ENCODE assay signal across 20 cellular contexts in the genomic region with DNA sequence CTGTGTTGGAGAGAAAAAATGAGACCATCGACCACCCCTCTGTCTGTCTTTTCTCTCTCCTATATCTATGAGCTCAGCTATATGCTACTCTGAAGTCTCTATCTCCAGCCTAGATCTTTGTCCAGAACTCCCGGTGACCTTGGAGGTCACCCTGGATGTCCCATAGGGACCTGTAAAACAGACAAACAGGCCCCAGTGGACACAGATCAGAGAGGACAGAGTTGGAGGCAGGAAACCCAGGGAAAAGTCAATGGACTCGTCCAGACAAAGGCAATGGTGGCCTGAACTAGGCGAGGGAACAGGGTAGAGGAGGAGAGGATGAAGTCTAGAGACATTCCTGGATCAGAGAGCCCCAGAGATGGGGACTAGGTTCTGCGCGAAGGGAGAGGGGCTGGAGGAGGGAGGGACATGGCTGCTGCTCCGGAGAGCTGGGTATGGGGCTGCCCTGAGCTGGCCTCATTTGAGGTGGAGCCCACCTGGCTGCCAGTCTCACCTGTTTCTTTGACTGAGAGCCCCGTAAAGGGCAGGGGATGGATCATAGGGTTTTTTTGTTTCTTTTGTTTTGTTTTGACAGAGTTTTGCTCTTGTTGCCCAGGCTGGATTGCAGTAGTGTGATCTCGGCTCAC. TPM values are rescaled to one million over a fixed set of nuclear protein-coding genes. Genes with fewer than 3 reads are reported as not detected.
DNase-seq lines count a peak whose midpoint lies in the region; ATAC-seq and TF ChIP-seq lines count a peak whose summit lies in the region.
"Had no signal": no experiment of that assay in that cellular context is flagged by ENCODE, and none has a peak within 500 bp of the region (broad histone marks: within the 10 kb centered on the region; RNA-seq: fewer than 3 reads in every experiment).

No MANE protein-coding gene starts in this region.

- no peak for DNase-seq in CD4-positive, alpha-beta T cell
- DNase-seq in T-helper 17 cell: no peak
- DNase-seq in naive thymus-derived CD8-positive, alpha-beta T cell: no peak
- DNase-seq in NCI-H446 treated with DMSO at 0.1 percent for 48 hours (lab: John Stamatoyannopoulos, UW): no peak
- DNase-seq in GM19240 (ENCODE audit: insufficient read length, low spot score): no peak
- no peak for DNase-seq in upper lobe of left lung
- DNase-seq: ACHN; AML-193; CD8-positive, alpha-beta memory T cell; DMS79 treated with DMSO at 0.1 percent for 48 hours; GM23248; NCI-H1048; NCI-H146; NCI-H2081; NCI-H524 had no signal

- TF ChIP-seq CTCF in CD4-positive, alpha-beta T cell (IDR thresholded peaks at IDR 0.05): no peak
- no peak for TF ChIP-seq CTCF in upper lobe of left lung (IDR thresholded peaks at IDR 0.05)

- POLR2A ChIA-PET in CD4-positive, alpha-beta T cell (lab: Charles Lee): interaction anchor here (0.6 to 3.4 kb wide), 2 partner anchors 10 to 149 kb away, joined by 3 to 23 read pairs; a partner anchor contains a TSS
- POLR2A ChIA-PET in naive thymus-derived CD8-positive, alpha-beta T cell (lab: Charles Lee): interaction anchor here (0.6 to 11.8 kb wide), 7 partner anchors 9 to 120 kb away, joined by 3 to 147 read pairs (median 4); a partner anchor contains a TSS

- H3K4me3 Mint-ChIP-seq in CD4-positive, alpha-beta T cell: peak overlapping the region; percentile 4
- no peak overlapping the region for H3K4me3 Mint-ChIP-seq in T-helper 17 cell
- H3K4me3 Mint-ChIP-seq in naive thymus-derived CD8-positive, alpha-beta T cell: peak overlapping the region in 3 of 10 donors; percentile 22 to 31 (median 22)

- no peaks in the 10 kb centered on the region for H3K9me3 ChIP-seq in CD4-positive, alpha-beta T cell (ENCODE audit: control insufficient read depth, low read length)
- H3K9me3 ChIP-seq in T-helper 17 cell (ENCODE audit: control insufficient read depth, low read length, poor library complexity, severe bottlenecking): no peaks in the 10 kb centered on the region
- no peaks in the 10 kb centered on the region for H3K9me3 ChIP-seq in upper lobe of left lung

- no peak for TF ChIP-seq EP300 in upper lobe of left lung (IDR thresholded peaks at IDR 0.05)

- no peak for TF ChIP-seq POLR2A in upper lobe of left lung (IDR thresholded peaks at IDR 0.05)

- intact Hi-C loops in CD4-positive, alpha-beta T cell (cut with DNase I, micrococcal nuclease): no loop called here

- H3K4me1 Mint-ChIP-seq in CD4-positive, alpha-beta T cell (ENCODE audit: low read depth): peaks cover 56% of the 10 kb centered on the region
- peaks cover 52% of the 10 kb centered on the region for H3K4me1 Mint-ChIP-seq in T-helper 17 cell
- H3K4me1 Mint-ChIP-seq in naive thymus-derived CD8-positive, alpha-beta T cell: peaks cover 27 to 63% (median 56%) of the 10 kb centered on the region in 4 donors

- H3K27me3 ChIP-seq in CD4-positive, alpha-beta T cell (ENCODE audit: control insufficient read depth, insufficient read depth, low read length): no peaks in the 10 kb centered on the region
- no peaks in the 10 kb centered on the region for H3K27me3 ChIP-seq in upper lobe of left lung

- no peak for ATAC-seq in CD4-positive, alpha-beta T cell (ENCODE audit: poor library complexity)
- ATAC-seq in T-helper 17 cell (no peak), upper lobe of left lung (ENCODE audit: low FRiP score in 2 of 2) (no peak)
- ATAC-seq in naive thymus-derived CD8-positive, alpha-beta T cell: no peak
- ATAC-seq: HCT116, Panc1 had no signal

- no peaks in the 10 kb centered on the region for H3K27me3 Mint-ChIP-seq in CD4-positive, alpha-beta T cell
- H3K27me3 Mint-ChIP-seq in T-helper 17 cell: no peaks in the 10 kb centered on the region
- H3K27me3 Mint-ChIP-seq in naive thymus-derived CD8-positive, alpha-beta T cell: no peaks in the 10 kb centered on the region

- H3K36me3 Mint-ChIP-seq in CD4-positive, alpha-beta T cell (ENCODE audit: low read depth): no peaks in the 10 kb centered on the region
- no peaks in the 10 kb centered on the region for H3K36me3 Mint-ChIP-seq in T-helper 17 cell (ENCODE audit: low read depth)
- no peaks in the 10 kb centered on the region for H3K36me3 Mint-ChIP-seq in naive thymus-derived CD8-positive, alpha-beta T cell
- H3K36me3 Mint-ChIP-seq: CD8-positive, alpha-beta memory T cell had no signal

- H3K27ac Mint-ChIP-seq in CD4-positive, alpha-beta T cell: no peak overlapping the region
- peak overlapping the region; percentile 91 for H3K27ac Mint-ChIP-seq in T-helper 17 cell
- H3K27ac Mint-ChIP-seq in naive thymus-derived CD8-positive, alpha-beta T cell: peak overlapping the region in 6 of 10 donors; percentile 28 to 85 (median 52)

- no peak overlapping the region for H3K27ac ChIP-seq in CD4-positive, alpha-beta T cell (ENCODE audit: low read depth, low read length)
- H3K27ac ChIP-seq in temporal lobe (ENCODE audit: low read depth, low read length) (peak overlapping the region; percentile 17), upper lobe of left lung (no peak overlapping the region)
- H3K27ac ChIP-seq: GM23248, KMS-11, SK-N-MC had no signal

- peaks cover 33 to 53% (median 45%) of the 10 kb centered on the region in 4 donors for H3K4me1 ChIP-seq in upper lobe of left lung

- CTCF ChIA-PET in CD4-positive, alpha-beta T cell (lab: Charles Lee): no interaction called here

- 89% methylated on average over 9 of the region's 9 CpGs for WGBS in upper lobe of left lung, 2 donors

- H3K4me3 ChIP-seq in upper lobe of left lung: no peak overlapping the region
- H3K4me3 ChIP-seq: GM23248, SK-N-MC had no signal

- H3K9me3 Mint-ChIP-seq in CD4-positive, alpha-beta T cell: no peaks in the 10 kb centered on the region
- no peaks in the 10 kb centered on the region for H3K9me3 Mint-ChIP-seq in naive thymus-derived CD8-positive, alpha-beta T cell
- H3K9me3 Mint-ChIP-seq: CD8-positive, alpha-beta memory T cell had no signal

- no peaks in the 10 kb centered on the region for H3K36me3 ChIP-seq in upper lobe of left lung

RNA-seq across cellular contexts. Expression of a gene that starts 10.6 kb away (rescaled TPM):
- 10 to 100 TPM; 23.4 to 23.6 TPM for total RNA-seq in CD4-positive, alpha-beta T cell
- 10 to 100 TPM; 18.4 to 24.4 TPM for total RNA-seq in T-helper 17 cell
- 10 to 100 TPM; 39.1 to 41.1 TPM for total RNA-seq in naive thymus-derived CD8-positive, alpha-beta T cell
- polyA plus RNA-seq in naive thymus-derived CD8-positive, alpha-beta T cell: 10 to 100 TPM; 37.8 to 81.4 (median 72.7) TPM
- 355 TPM for total RNA-seq in temporal lobe
- total RNA-seq in upper lobe of left lung: 10 to 100 TPM in 2 of 6 donors, 1 to 10 TPM in 4; 1.0 to 56.9 (median 9.4) TPM

RNA-seq across cellular contexts. Expression of a gene that starts 15.6 kb away (rescaled TPM):
- 10 to 100 TPM; 38.0 to 38.6 TPM for total RNA-seq in CD4-positive, alpha-beta T cell
- total RNA-seq in T-helper 17 cell: 10 to 100 TPM; 30.1 to 32.9 TPM
- total RNA-seq in naive thymus-derived CD8-positive, alpha-beta T cell: 10 to 100 TPM; 28.7 to 30.7 TPM
- polyA plus RNA-seq in naive thymus-derived CD8-positive, alpha-beta T cell: under 1 TPM; 0.06 to 0.47 (median 0.14) TPM
- total RNA-seq in temporal lobe: 2.2 TPM
- total RNA-seq in upper lobe of left lung: 10 to 100 TPM in 3 of 6 donors, 1 to 10 TPM in 3; 4.3 to 43.0 (median 10.5) TPM

RNA-seq across cellular contexts. Expression of a gene that starts 15.7 kb away (rescaled TPM):
- total RNA-seq in CD4-positive, alpha-beta T cell: under 1 TPM in 1 of 2 experiments, not detected in 1; 0.98 TPM
- total RNA-seq in T-helper 17 cell (1 to 10 TPM in 1 of 2 donors, not detected in 1; 1.2 TPM), temporal lobe (not detected), upper lobe of left lung (1 to 10 TPM in 4 of 6 donors, not detected in 2; 1.2 to 2.3 (median 1.8) TPM)
- 1 to 10 TPM; 2.9 to 3.7 TPM for total RNA-seq in naive thymus-derived CD8-positive, alpha-beta T cell
- 1 to 10 TPM in 2 of 3 donors, under 1 TPM in 1; 0.20 to 2.5 (median 2.0) TPM for polyA plus RNA-seq in naive thymus-derived CD8-positive, alpha-beta T cell
- polyA plus RNA-seq: GM23248 had no signal

RNA-seq across cellular contexts. Expression of a gene that starts 47.6 kb away (rescaled TPM):
- total RNA-seq in CD4-positive, alpha-beta T cell: 100 to 1,000 TPM; 186 to 190 TPM
- total RNA-seq in T-helper 17 cell (100 to 1,000 TPM; 177 to 181 TPM), temporal lobe (55.6 TPM), upper lobe of left lung (100 to 1,000 TPM in 1 of 6 donors, 10 to 100 TPM in 5; 60.8 to 116 (median 68.9) TPM)
- 100 to 1,000 TPM; 112 to 113 TPM for total RNA-seq in naive thymus-derived CD8-positive, alpha-beta T cell
- 10 to 100 TPM; 29.5 to 39.6 (median 31.1) TPM for polyA plus RNA-seq in naive thymus-derived CD8-positive, alpha-beta T cell

RNA-seq across cellular contexts. Expression of a gene that starts 54.8 kb away (rescaled TPM):
- 10 to 100 TPM; 56.9 to 61.0 TPM for total RNA-seq in CD4-positive, alpha-beta T cell
- total RNA-seq in T-helper 17 cell (10 to 100 TPM; 81.6 to 86.2 TPM), temporal lobe (18.7 TPM), upper lobe of left lung (10 to 100 TPM; 36.8 to 78.0 (median 48.8) TPM)
- 100 to 1,000 TPM; 154 to 156 TPM for total RNA-seq in naive thymus-derived CD8-positive, alpha-beta T cell
- 100 to 1,000 TPM; 171 to 202 (median 173) TPM for polyA plus RNA-seq in naive thymus-derived CD8-positive, alpha-beta T cell
